7 cellular contexts compared by ENCODE assay signal in the genomic region with DNA sequence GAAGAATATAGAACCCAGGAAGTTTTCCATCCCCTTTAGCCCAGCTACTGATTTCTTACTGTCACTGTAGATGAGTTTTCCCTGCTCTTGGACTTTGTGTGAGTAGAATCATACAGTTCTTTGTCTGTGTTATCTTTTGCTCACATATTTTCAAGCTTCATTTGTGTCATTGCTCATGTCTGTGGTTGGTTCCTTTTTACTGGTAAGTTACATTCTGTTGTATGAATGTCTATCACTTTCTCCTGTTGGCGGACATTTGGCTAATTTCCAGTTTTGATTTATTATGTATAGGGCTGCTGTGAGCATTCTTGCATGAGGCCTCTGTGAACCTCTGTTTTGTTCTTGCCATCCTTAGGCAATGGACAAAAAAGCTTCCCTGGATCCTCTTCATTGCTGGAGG. TPM values are rescaled to one million over a fixed set of nuclear protein-coding genes. Genes with fewer than 3 reads are reported as not detected.
DNase-seq lines count a peak whose midpoint lies in the region; ATAC-seq and TF ChIP-seq lines count a peak whose summit lies in the region.

No MANE protein-coding gene starts in this region.

- H3K27ac ChIP-seq in GM23248 (no peak overlapping the region), OCI-LY7 (ENCODE audit: low read depth, low read length, poor library complexity, severe bottlenecking) (peak overlapping the region; percentile 88), caudate nucleus (ENCODE audit: low read depth, low read length) (no peak overlapping the region), coronary artery (no peak overlapping the region)

- TF ChIP-seq CTCF in OCI-LY7 (conservative IDR thresholded peaks at IDR 0.05; ENCODE audit: low read length) (no peak), coronary artery (IDR thresholded peaks at IDR 0.05) (no peak), endothelial cell (IDR thresholded peaks at IDR 0.05; ENCODE audit: unreplicated experiment) (no peak)

- H3K27me3 ChIP-seq in GM23248 (replicated peaks; ENCODE audit: insufficient read depth): no peaks in the 10 kb centered on the region

- peaks cover 21% of the 10 kb centered on the region for H3K36me3 Mint-ChIP-seq in endothelial cell (ENCODE audit: low read depth, unreplicated experiment)

- WGBS in GM23248 (ENCODE audit: low coverage in 1 of 2, low lambda C conversion rate in 2 of 2, missing lambda C conversion rate in 2 of 2), 2 experiments: 67 to 76% methylated on average over 1 of the region's 1 CpG

- H3K9me3 ChIP-seq in GM23248 (ENCODE audit: low read depth) (no peaks in the 10 kb centered on the region), OCI-LY7 (ENCODE audit: low read length) (no peaks in the 10 kb centered on the region)

- ATAC-seq in GM18907 (IDR thresholded peaks at IDR 0.05; ENCODE audit: unreplicated experiment): peak; percentile 23

- peaks cover 14% of the 10 kb centered on the region for H3K27me3 Mint-ChIP-seq in endothelial cell (ENCODE audit: unreplicated experiment)

- H3K9ac ChIP-seq in GM23248: no peak overlapping the region

- no TSS peak for BruUV-seq in OCI-LY7 (replicated peaks; lab: Mats Ljungman, UMichigan)

- no peak overlapping the region for H3K27ac Mint-ChIP-seq in endothelial cell (ENCODE audit: unreplicated experiment)

- CTCF ChIA-PET in OCI-LY7 (lab: Charles Lee; ENCODE audit: unreplicated experiment): interaction anchor here (1.4 to 1.6 kb wide), 2 partner anchors 11 to 14 kb away, joined by 3 to 4 read pairs; no protein-coding TSS in a partner anchor

- no peaks in the 10 kb centered on the region for H3K9me3 Mint-ChIP-seq in endothelial cell (ENCODE audit: unreplicated experiment)

- H3K36me3 ChIP-seq in GM23248 (ENCODE audit: low read depth): peaks cover 19% of the 10 kb centered on the region
- peaks cover 70% of the 10 kb centered on the region for H3K36me3 ChIP-seq in OCI-LY7 (ENCODE audit: insufficient read depth, low read length)

- intact Hi-C loops in OCI-LY7 (cut with micrococcal nuclease; ENCODE audit: unreplicated experiment): no loop called here

- in situ Hi-C loops in GM23248 (cut with MboI): no loop called here

- H3K4me2 ChIP-seq in GM23248 (ENCODE audit: unreplicated experiment) (no peak overlapping the region), OCI-LY7 (ENCODE audit: low read length) (peak overlapping the region; percentile 98)

- no peak overlapping the region for H3K4me3 Mint-ChIP-seq in endothelial cell (ENCODE audit: unreplicated experiment)

- peak; percentile 10 for DNase-seq in GM23248
- DNase-seq in OCI-LY7 (ENCODE audit: low spot score): no peak
- DNase-seq in kidney glomerular epithelial cell (lab: John Stamatoyannopoulos, UW): peak; percentile 52
- DNase-seq in caudate nucleus (lab: John Stamatoyannopoulos, UW): no peak
- DNase-seq in coronary artery (ENCODE audit: low spot score): no peak
- DNase-seq in endothelial cell (ENCODE audit: low spot score): no peak

- peaks cover 24% of the 10 kb centered on the region for H3K4me1 ChIP-seq in GM23248 (ENCODE audit: insufficient read depth)
- H3K4me1 ChIP-seq in OCI-LY7 (ENCODE audit: insufficient read depth, low read length, poor library complexity, severe bottlenecking): peaks cover 71% of the 10 kb centered on the region

- H2AFZ ChIP-seq in GM23248 (no peak overlapping the region), OCI-LY7 (ENCODE audit: low read length) (no peak overlapping the region)

- H3K4me3 ChIP-seq in GM23248 (no peak overlapping the region), OCI-LY7 (ENCODE audit: low read depth, low read length, poor library complexity, severe bottlenecking) (peak overlapping the region; percentile 61), coronary artery (no peak overlapping the region)

- H3F3A ChIP-seq in GM23248 (ENCODE audit: insufficient read depth): no peaks in the 10 kb centered on the region

- peaks cover 35% of the 10 kb centered on the region for H3K4me1 Mint-ChIP-seq in endothelial cell (ENCODE audit: unreplicated experiment)

- H3K9me2 ChIP-seq in GM23248 (ENCODE audit: insufficient read depth) (no peaks in the 10 kb centered on the region), OCI-LY7 (ENCODE audit: insufficient read depth, low read length) (no peaks in the 10 kb centered on the region)

- peaks cover 22% of the 10 kb centered on the region; the same call in 1 of the 2 replicates for H4K20me1 ChIP-seq in GM23248 (ENCODE audit: insufficient read depth)
- peaks cover 46% of the 10 kb centered on the region for H4K20me1 ChIP-seq in OCI-LY7 (ENCODE audit: insufficient read depth, low read length)

- POLR2A ChIA-PET in OCI-LY7 (lab: Charles Lee): interaction anchor here (0.8 to 2.4 kb wide), 4 partner anchors 15 to 31 kb away, joined by 3 to 22 read pairs (median 3); a partner anchor contains a TSS

- H3K79me2 ChIP-seq in GM23248 (ENCODE audit: insufficient read depth): peaks cover 99% of the 10 kb centered on the region
- H3K79me2 ChIP-seq in OCI-LY7 (ENCODE audit: insufficient read depth, low read depth, low read length): peaks cover 100% of the 10 kb centered on the region

RNA-seq across cellular contexts. Expression of a gene that starts 5.3 kb away (rescaled TPM):
- total RNA-seq in GM23248 (2014; rRNA removed; shearing (Covaris generic)): 80.4 and 90.9 TPM in 2 replicates
- polyA plus RNA-seq in GM23248 (2016; fragmentation: Nextera tagmentation; extraction: Ambion mirVana): 133 and 149 TPM in 2 replicates
- 60.4 and 83.2 TPM in 2 replicates for total RNA-seq in OCI-LY7 (2014; rRNA removed; shearing (Covaris generic))
- 110 and 117 TPM in 2 replicates for total RNA-seq in OCI-LY7 (2022)
- 111 TPM for total RNA-seq in endothelial cell (ENCODE audit: unreplicated experiment)

RNA-seq across cellular contexts. Expression of a gene that starts 30.8 kb away (rescaled TPM):
- 0.76 TPM in 1 of 2 replicates, not detected in the other for total RNA-seq in GM23248 (2014; rRNA removed; shearing (Covaris generic))
- 4.2 and 5.4 TPM in 2 replicates for polyA plus RNA-seq in GM23248 (2016; fragmentation: Nextera tagmentation; extraction: Ambion mirVana)
- total RNA-seq in OCI-LY7 (2014; rRNA removed; shearing (Covaris generic)): 0.64 and 0.88 TPM in 2 replicates
- total RNA-seq in OCI-LY7 (2022): 6.1 and 6.4 TPM in 2 replicates
- total RNA-seq in endothelial cell (ENCODE audit: unreplicated experiment): 3.4 TPM

Comparison
In these comparisons a context has a peak if more than half of its experiments do, and no peak if none do; other contexts are left out.
1. DNase-seq: peak in GM23248 (single experiment) and kidney glomerular epithelial cell (single experiment); none in OCI-LY7 (single experiment), caudate nucleus (0 of 61), coronary artery (single experiment) and endothelial cell (single experiment).